Comparison of ENCODE assay signal across 1 cellular context in the genomic region with DNA sequence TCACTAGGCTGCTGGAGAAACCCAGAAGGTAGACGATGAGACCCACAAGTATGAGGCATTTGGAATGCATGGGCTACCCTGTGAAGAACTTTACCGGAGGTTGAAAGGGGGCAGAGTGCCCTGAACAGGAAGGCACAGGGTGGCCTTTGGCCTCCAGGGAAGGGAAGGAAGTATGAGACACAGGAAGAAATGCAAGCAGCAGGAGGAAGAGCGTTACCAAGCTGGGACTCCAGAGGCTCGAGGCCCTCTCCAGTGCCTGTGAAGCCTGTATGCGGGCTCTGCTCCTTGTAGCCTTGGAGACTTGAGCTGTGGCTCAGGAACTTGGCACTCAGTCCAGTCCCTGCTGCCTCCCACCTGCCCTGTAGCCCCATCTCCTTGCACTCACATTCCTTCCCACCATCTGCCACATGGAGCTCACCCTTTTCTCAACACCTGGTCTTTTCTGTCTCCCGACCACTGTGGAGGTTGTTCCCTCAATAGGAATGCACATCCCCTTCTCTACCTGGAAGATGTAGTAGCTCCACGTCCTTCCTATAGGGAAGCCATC.
TF ChIP-seq lines count a peak whose summit lies in the region.

No MANE protein-coding gene starts in this region.

TF ChIP-seq in liver, 16 proteins besides CTCF, POLR2A, EP300 and RAD21 (continued from another document):
- TF ChIP-seq, protein P1, sequence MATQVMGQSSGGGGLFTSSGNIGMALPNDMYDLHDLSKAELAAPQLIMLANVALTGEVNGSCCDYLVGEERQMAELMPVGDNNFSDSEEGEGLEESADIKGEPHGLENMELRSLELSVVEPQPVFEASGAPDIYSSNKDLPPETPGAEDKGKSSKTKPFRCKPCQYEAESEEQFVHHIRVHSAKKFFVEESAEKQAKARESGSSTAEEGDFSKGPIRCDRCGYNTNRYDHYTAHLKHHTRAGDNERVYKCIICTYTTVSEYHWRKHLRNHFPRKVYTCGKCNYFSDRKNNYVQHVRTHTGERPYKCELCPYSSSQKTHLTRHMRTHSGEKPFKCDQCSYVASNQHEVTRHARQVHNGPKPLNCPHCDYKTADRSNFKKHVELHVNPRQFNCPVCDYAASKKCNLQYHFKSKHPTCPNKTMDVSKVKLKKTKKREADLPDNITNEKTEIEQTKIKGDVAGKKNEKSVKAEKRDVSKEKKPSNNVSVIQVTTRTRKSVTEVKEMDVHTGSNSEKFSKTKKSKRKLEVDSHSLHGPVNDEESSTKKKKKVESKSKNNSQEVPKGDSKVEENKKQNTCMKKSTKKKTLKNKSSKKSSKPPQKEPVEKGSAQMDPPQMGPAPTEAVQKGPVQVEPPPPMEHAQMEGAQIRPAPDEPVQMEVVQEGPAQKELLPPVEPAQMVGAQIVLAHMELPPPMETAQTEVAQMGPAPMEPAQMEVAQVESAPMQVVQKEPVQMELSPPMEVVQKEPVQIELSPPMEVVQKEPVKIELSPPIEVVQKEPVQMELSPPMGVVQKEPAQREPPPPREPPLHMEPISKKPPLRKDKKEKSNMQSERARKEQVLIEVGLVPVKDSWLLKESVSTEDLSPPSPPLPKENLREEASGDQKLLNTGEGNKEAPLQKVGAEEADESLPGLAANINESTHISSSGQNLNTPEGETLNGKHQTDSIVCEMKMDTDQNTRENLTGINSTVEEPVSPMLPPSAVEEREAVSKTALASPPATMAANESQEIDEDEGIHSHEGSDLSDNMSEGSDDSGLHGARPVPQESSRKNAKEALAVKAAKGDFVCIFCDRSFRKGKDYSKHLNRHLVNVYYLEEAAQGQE (IDR thresholded peaks at IDR 0.05) = no peak
- TF ChIP-seq SP1 (IDR thresholded peaks at IDR 0.05) (no peak), MAX (IDR thresholded peaks at IDR 0.05) (no peak), EGR1 (IDR thresholded peaks at IDR 0.05; ENCODE audit: low read depth in 2 of 2) (peak in 1 of 2 donors; percentile 20), NR2F2 (IDR thresholded peaks at IDR 0.05) (peak; percentile 92), RXRA (IDR thresholded peaks at IDR 0.05) (no peak), JUND (IDR thresholded peaks at IDR 0.05) (no peak)
